ENCODE assay signal across 8 cellular contexts in genomic region chr2:42493468-42493884, GRCh38. TPM values are rescaled to one million over a fixed set of nuclear protein-coding genes. Genes with fewer than 3 reads are reported as not detected.
DNase-seq lines count a peak whose midpoint lies in the region; ATAC-seq and TF ChIP-seq lines count a peak whose summit lies in the region.

No MANE protein-coding gene starts in this region.

- peak overlapping the region in 1 of 2 experiments; percentile 38 for H3K18ac ChIP-seq in mesenchymal stem cell (ENCODE audit: low read depth in 1 of 2, low read length in 2 of 2)

- H3K4me2 ChIP-seq in BLaER1 (peak overlapping the region; percentile 99), mesenchymal stem cell (ENCODE audit: low read length, poor library complexity, severe bottlenecking) (peak overlapping the region; percentile 97), Karpas-422 (ENCODE audit: low read depth, low read length, poor library complexity, severe bottlenecking) (no peak overlapping the region)

- H3K4me3 Mint-ChIP-seq in activated CD8-positive, alpha-beta T cell treated with anti-CD3 and anti-CD28 coated beads, Interleukin-2, amount 10 ng/mL, durations not matched to agents 7 days and 5 days, result peak overlapping the region; percentile 68
- no peak overlapping the region for H3K4me3 Mint-ChIP-seq in nephron progenitor cell

- H3K4ac ChIP-seq in mesenchymal stem cell (ENCODE audit: low read depth in 1 of 2, low read length in 2 of 2), result no peak overlapping the region

- peak overlapping the region in 1 of 2 experiments; percentile 93 for H3K23ac ChIP-seq in mesenchymal stem cell (ENCODE audit: low read length in 2 of 2)

- H3K27me3 Mint-ChIP-seq in activated CD8-positive, alpha-beta T cell treated with anti-CD3 and anti-CD28 coated beads, Interleukin-2, amount 10 ng/mL, durations not matched to agents 7 days and 5 days (ENCODE audit: low read depth), result peaks cover 17% of the 10 kb centered on the region
- H3K27me3 Mint-ChIP-seq in nephron progenitor cell (ENCODE audit: low read depth, poor library complexity), result peaks cover 64% of the 10 kb centered on the region

- H3K27ac ChIP-seq in BLaER1 (0 out of 2 replicates have a peak overlapping the region, but pooled peaks have one; percentile 48), mesenchymal stem cell (ENCODE audit: low read length, poor library complexity, severe bottlenecking) (no peak overlapping the region), Karpas-422 (ENCODE audit: low read length) (no peak overlapping the region)

- H4K20me1 ChIP-seq in BLaER1, result no peaks in the 10 kb centered on the region
- H4K20me1 ChIP-seq in Karpas-422 (ENCODE audit: insufficient read depth, low read depth, low read length), result no peaks in the 10 kb centered on the region

- no peak overlapping the region for H2BK12ac ChIP-seq in mesenchymal stem cell (ENCODE audit: low read length in 2 of 2)

- peaks cover 13% of the 10 kb centered on the region; the same call in 1 of the 2 replicates for H3K4me1 ChIP-seq in BLaER1
- H3K4me1 ChIP-seq in mesenchymal stem cell (ENCODE audit: control insufficient read depth, insufficient read depth, low read depth, low read length), result peaks cover 23% of the 10 kb centered on the region
- H3K4me1 ChIP-seq in Karpas-422 (ENCODE audit: low read length), result peaks cover 19% of the 10 kb centered on the region

- CTCF ChIA-PET in activated CD8-positive, alpha-beta T cell treated with anti-CD3 and anti-CD28 coated beads, Interleukin-2, amount 10 ng/mL, durations not matched to agents 7 days and 5 days (lab: Charles Lee), result interaction anchor here (1.1 to 2.2 kb wide), 3 partner anchors 10 to 170 kb away, joined by 3 to 12 read pairs (median 3); no protein-coding TSS in a partner anchor

- 5% methylated on average over 26 of the region's 59 CpGs for WGBS in mesenchymal stem cell

- H3K27me3 ChIP-seq in BLaER1, result peaks cover 10% of the 10 kb centered on the region; the same call in 1 of the 2 replicates
- H3K27me3 ChIP-seq in mesenchymal stem cell (ENCODE audit: control insufficient read depth in 1 of 2, insufficient read depth in 1 of 2, low read length in 2 of 2), result peaks cover 30 to 45% of the 10 kb centered on the region in 2 experiments
- no peaks in the 10 kb centered on the region for H3K27me3 ChIP-seq in Karpas-422 (ENCODE audit: low read length)

- H3K36me3 ChIP-seq in BLaER1 (no peaks in the 10 kb centered on the region), mesenchymal stem cell (ENCODE audit: control insufficient read depth in 1 of 2, insufficient read depth in 2 of 2, low read depth in 1 of 2, low read length in 2 of 2) (peaks cover 0 to 3% of the 10 kb centered on the region in 2 experiments), Karpas-422 (ENCODE audit: insufficient read depth, low read length) (no peaks in the 10 kb centered on the region)

- H3K4me3 ChIP-seq in BLaER1 (peak overlapping the region; percentile 72), mesenchymal stem cell (ENCODE audit: insufficient read depth in 1 of 2, low read depth in 1 of 2, low read length in 2 of 2) (peak overlapping the region; percentile 60 to 78), Karpas-422 (ENCODE audit: low read length) (no peak overlapping the region)

- H2AFZ ChIP-seq in mesenchymal stem cell (ENCODE audit: low read depth, low read length) (peak overlapping the region; percentile 51), Karpas-422 (ENCODE audit: low read length) (no peak overlapping the region)

- H3K9me3 Mint-ChIP-seq in activated CD8-positive, alpha-beta T cell treated with anti-CD3 and anti-CD28 coated beads, Interleukin-2, amount 10 ng/mL, durations not matched to agents 7 days and 5 days (ENCODE audit: insufficient read depth), result no peaks in the 10 kb centered on the region
- H3K9me3 Mint-ChIP-seq in nephron progenitor cell, result no peaks in the 10 kb centered on the region

- no peak for TF ChIP-seq CTCF in nephron progenitor cell (IDR thresholded peaks at IDR 0.05)

- H3K9me3 ChIP-seq in BLaER1, result no peaks in the 10 kb centered on the region
- H3K9me3 ChIP-seq in mesenchymal stem cell (ENCODE audit: control insufficient read depth, low read length), result no peaks in the 10 kb centered on the region
- H3K9me3 ChIP-seq in Karpas-422 (ENCODE audit: low read length), result no peaks in the 10 kb centered on the region

- no peaks in the 10 kb centered on the region for H3K9me2 ChIP-seq in Karpas-422 (replicated peaks; ENCODE audit: insufficient read depth, low read length)

- H4K8ac ChIP-seq in mesenchymal stem cell (ENCODE audit: low read length), result no peak overlapping the region

- H3K9ac ChIP-seq in BLaER1 (peak overlapping the region; percentile 67), mesenchymal stem cell (ENCODE audit: low read length) (no peak overlapping the region), Karpas-422 (ENCODE audit: low read length) (no peak overlapping the region)

- ATAC-seq in GM21576 (IDR thresholded peaks at IDR 0.05; ENCODE audit: unreplicated experiment), result peak; percentile 9
- peak; percentile 31 for ATAC-seq in activated CD8-positive, alpha-beta T cell treated with anti-CD3 and anti-CD28 coated beads, Interleukin-2, amount 10 ng/mL, durations not matched to agents 7 days and 5 days

- H2AK5ac ChIP-seq in mesenchymal stem cell (ENCODE audit: low read length, severe bottlenecking), result no peak overlapping the region

- H3K4me1 Mint-ChIP-seq in activated CD8-positive, alpha-beta T cell treated with anti-CD3 and anti-CD28 coated beads, Interleukin-2, amount 10 ng/mL, durations not matched to agents 7 days and 5 days (ENCODE audit: low read depth), result peaks cover 12% of the 10 kb centered on the region
- peaks cover 16% of the 10 kb centered on the region for H3K4me1 Mint-ChIP-seq in nephron progenitor cell

- no peaks in the 10 kb centered on the region for H3K79me1 ChIP-seq in mesenchymal stem cell (replicated peaks; ENCODE audit: low read length, poor library complexity, severe bottlenecking)

- no peak overlapping the region for H2BK5ac ChIP-seq in mesenchymal stem cell (ENCODE audit: low read depth, low read length, poor library complexity, severe bottlenecking)

- DNase-seq in activated CD8-positive, alpha-beta T cell treated with anti-CD3 and anti-CD28 coated beads, Interleukin-2, amount 10 ng/mL, durations not matched to agents 7 days and 5 days, result no peak
- DNase-seq in mesenchymal stem cell (no peak), Karpas-422 (no peak), kidney glomerular epithelial cell (lab: John Stamatoyannopoulos, UW) (no peak), nephron progenitor cell (no peak), SW480 (ENCODE audit: low spot score) (no peak)

- H3K79me2 ChIP-seq in Karpas-422 (ENCODE audit: low read length), result no peaks in the 10 kb centered on the region

- no peak overlapping the region for H2BK15ac ChIP-seq in mesenchymal stem cell (ENCODE audit: low read depth, poor library complexity, severe bottlenecking)

- H4K91ac ChIP-seq in mesenchymal stem cell (ENCODE audit: low read length), result no peak overlapping the region

- H3K36me3 Mint-ChIP-seq in activated CD8-positive, alpha-beta T cell treated with anti-CD3 and anti-CD28 coated beads, Interleukin-2, amount 10 ng/mL, durations not matched to agents 7 days and 5 days (ENCODE audit: low read depth), result no peaks in the 10 kb centered on the region
- no peaks in the 10 kb centered on the region for H3K36me3 Mint-ChIP-seq in nephron progenitor cell (ENCODE audit: low read depth)

- no peak overlapping the region for H2BK120ac ChIP-seq in mesenchymal stem cell (ENCODE audit: low read depth, low read length)

- no peak overlapping the region for H3K14ac ChIP-seq in mesenchymal stem cell (ENCODE audit: low read length in 2 of 2)

- no peak overlapping the region for H3K27ac Mint-ChIP-seq in activated CD8-positive, alpha-beta T cell treated with anti-CD3 and anti-CD28 coated beads, Interleukin-2, amount 10 ng/mL, durations not matched to agents 7 days and 5 days
- no peak overlapping the region for H3K27ac Mint-ChIP-seq in nephron progenitor cell

- POLR2A ChIA-PET in activated CD8-positive, alpha-beta T cell treated with anti-CD3 and anti-CD28 coated beads, Interleukin-2, amount 10 ng/mL, durations not matched to agents 7 days and 5 days (lab: Charles Lee), result interaction anchor here (1.7 kb wide), 1 partner anchor 317 kb away, joined by 4 read pairs; no protein-coding TSS in a partner anchor

RNA-seq across cellular contexts. Expression of gene KCNG3, which starts 0.3 kb away (rescaled TPM):
- under 1 TPM; 0.21 to 0.26 TPM for total RNA-seq in activated CD8-positive, alpha-beta T cell treated with anti-CD3 and anti-CD28 coated beads, Interleukin-2, amount 10 ng/mL, durations not matched to agents 7 days and 5 days
- polyA plus RNA-seq in mesenchymal stem cell (2013, experiment 1 of 2), result not detected
- polyA plus RNA-seq in mesenchymal stem cell (2013, experiment 2 of 2), result not detected
- not detected in 2 replicates for total RNA-seq in Karpas-422 (2014; rRNA removed; shearing (Covaris generic); ENCODE audit: low replicate concordance)
